Comparison of ENCODE assay signal across 28 cellular contexts in the genomic region with DNA sequence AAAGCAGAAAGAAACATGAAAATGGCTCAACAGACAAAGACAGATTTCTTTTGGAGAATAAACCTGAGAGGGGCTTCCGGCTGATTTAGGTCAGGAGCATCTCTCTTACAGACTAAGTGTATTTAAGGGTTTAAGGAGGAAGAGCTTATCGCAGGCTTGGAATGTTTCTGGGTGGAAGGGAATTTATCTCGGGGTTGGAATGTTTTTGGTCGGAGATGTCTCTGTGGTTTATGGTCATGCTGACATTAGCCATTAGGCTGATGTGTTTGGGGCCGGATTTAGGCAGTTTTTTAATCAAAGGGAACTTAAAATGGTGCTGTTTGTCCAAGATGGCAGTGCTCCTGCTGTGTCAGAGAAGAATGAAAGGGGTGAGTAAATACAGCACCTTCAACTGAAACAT. TPM values are rescaled to one million over a fixed set of nuclear protein-coding genes. Genes with fewer than 3 reads are reported as not detected.
"Had no signal": no experiment of that assay in that cellular context is flagged by ENCODE, and none has a peak within 500 bp of the region (broad histone marks: within the 10 kb centered on the region; RNA-seq: fewer than 3 reads in every experiment).

No MANE protein-coding gene starts in this region.

- DNase-seq: activated CD4-positive, alpha-beta T cell treated with anti-CD3 and anti-CD28 coated beads for 4 hours; activated CD4-positive, alpha-beta T cell treated with anti-CD3 and anti-CD28 coated beads, Interleukin-2, amount 50 U/mL, for 4 hours; activated CD8-positive, alpha-beta T cell treated with anti-CD3 and anti-CD28 coated beads, Interleukin-2, amount 10 ng/mL, durations not matched to agents 7 days and 5 days; activated effector memory CD4-positive, alpha-beta T cell treated with Interleukin-2 at 50 U/mL for 16 hours; activated naive CD4-positive, alpha-beta T cell; activated T-cell treated with anti-CD3 and anti-CD28 coated beads, Interleukin-2, amount 50 U/mL, for 24 hours; cerebellar nuclear complex; Kasumi-1; KBM-7; MV-4-11; NCI-H1105; NCI-H1436; NCI-H1694 treated with DMSO at 0.1 percent for 48 hours; NCI-H2081; NCI-H510A treated with DMSO at 0.1 percent for 48 hours; NCI-H69; NK-92 treated with Interleukin-12 subunit alpha and Interleukin-12 subunit beta, amount 100 ng/mL, for 24 hours; OCI-M1; RPMI8226; SK-N-SH; T-helper 1 cell; WERI-Rb-1 had no signal

- H3K4me3 Mint-ChIP-seq: activated CD8-positive, alpha-beta T cell treated with anti-CD3 and anti-CD28 coated beads, Interleukin-2, amount 10 ng/mL, durations not matched to agents 7 days and 5 days; activated naive CD8-positive, alpha-beta T cell; activated T-cell treated with anti-CD3 and anti-CD28 coated beads, Interleukin-2, amount 50 U/mL, for 24 hours; activated T-helper 1 cell treated with anti-CD3 and anti-CD28 coated beads, Interleukin-12 subunit alpha, Interleukin-12 subunit beta, Interleukin-2, Interleukin-4 antibody, amounts not matched to agents 30 ng/mL and 10 ng/mL and 1 ng/mL, durations not matched to agents 14 hours and 24 hours and 36 hours had no signal

- H3K27ac Mint-ChIP-seq: activated CD8-positive, alpha-beta T cell treated with anti-CD3 and anti-CD28 coated beads, Interleukin-2, amount 10 ng/mL, durations not matched to agents 7 days and 5 days; activated naive CD8-positive, alpha-beta T cell; activated T-cell treated with anti-CD3 and anti-CD28 coated beads, Interleukin-2, amount 50 U/mL, for 24 hours; activated T-helper 1 cell treated with anti-CD3 and anti-CD28 coated beads, Interleukin-12 subunit alpha, Interleukin-12 subunit beta, Interleukin-2, Interleukin-4 antibody, amounts not matched to agents 30 ng/mL and 10 ng/mL and 1 ng/mL, durations not matched to agents 14 hours and 24 hours and 36 hours had no signal

- H3K27me3 Mint-ChIP-seq: activated T-cell treated with anti-CD3 and anti-CD28 coated beads, Interleukin-2, amount 50 U/mL, for 24 hours had no signal

- ATAC-seq: activated CD8-positive, alpha-beta T cell treated with anti-CD3 and anti-CD28 coated beads, Interleukin-2, amount 10 ng/mL, durations not matched to agents 7 days and 5 days; Panc1; Right ventricle myocardium inferior had no signal

RNA-seq across cellular contexts. Expression of a gene that starts 14.4 kb away (rescaled TPM):
- total RNA-seq: cardiac septum, MCF 10A had no signal
- polyA plus RNA-seq: SK-N-SH had no signal
